Comparison of ENCODE assay signal across 2 cellular contexts in the genomic region with DNA sequence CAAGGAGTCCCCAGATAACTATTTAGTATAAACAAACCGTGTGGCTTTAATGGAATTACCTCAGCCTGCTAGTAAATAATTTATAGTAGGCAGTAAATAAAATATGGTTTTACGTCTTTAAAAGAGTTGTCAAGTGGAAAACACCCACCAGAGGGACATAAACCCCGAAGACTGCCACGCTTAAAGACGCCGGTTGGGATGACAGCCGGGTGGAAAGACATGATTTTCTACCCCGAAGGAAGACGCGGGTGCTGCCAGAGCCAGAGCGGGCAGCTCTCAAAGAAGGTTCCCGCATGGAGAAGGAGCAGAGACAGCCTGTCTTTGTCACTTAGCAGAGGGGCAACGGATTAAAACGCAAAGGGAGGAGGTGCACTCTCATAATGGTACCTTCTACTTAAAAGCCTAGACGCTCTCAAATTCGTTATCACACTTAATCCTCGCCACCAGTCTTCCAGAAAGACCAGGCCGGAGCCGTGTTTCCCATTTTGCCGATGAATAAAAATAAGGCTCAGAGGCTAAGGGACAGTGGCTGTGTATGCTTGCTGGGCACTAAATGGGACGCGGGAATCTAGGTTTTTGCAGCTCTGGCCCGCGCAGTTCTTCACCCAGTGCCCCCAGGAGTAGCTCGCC.
TF ChIP-seq lines count a peak whose summit lies in the region.

No MANE protein-coding gene starts in this region.

TF ChIP-seq in A549, 52 proteins besides CTCF, POLR2A, EP300 and RAD21 (continued from another document):
- TF ChIP-seq, protein P1, sequence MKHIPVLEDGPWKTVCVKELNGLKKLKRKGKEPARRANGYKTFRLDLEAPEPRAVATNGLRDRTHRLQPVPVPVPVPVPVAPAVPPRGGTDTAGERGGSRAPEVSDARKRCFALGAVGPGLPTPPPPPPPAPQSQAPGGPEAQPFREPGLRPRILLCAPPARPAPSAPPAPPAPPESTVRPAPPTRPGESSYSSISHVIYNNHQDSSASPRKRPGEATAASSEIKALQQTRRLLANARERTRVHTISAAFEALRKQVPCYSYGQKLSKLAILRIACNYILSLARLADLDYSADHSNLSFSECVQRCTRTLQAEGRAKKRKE (CRISPR knock-in tag; IDR thresholded peaks at IDR 0.05; ENCODE audit: low read depth) = no peak
- TF ChIP-seq RNF2 (IDR thresholded peaks at IDR 0.05; ENCODE audit: borderline replicate concordance, low read depth) (peak; percentile 81; the same call in 1 of the 2 replicates), RFX5 (IDR thresholded peaks at IDR 0.05) (no peak), NFE2L2 (conservative IDR thresholded peaks at IDR 0.05; ENCODE audit: low read length) (no peak), CBX8 (IDR thresholded peaks at IDR 0.05) (peak; percentile 92; the same call in 1 of the 2 replicates), EHF (CRISPR knock-in tag; IDR thresholded peaks at IDR 0.05) (no peak)

TF ChIP-seq in WTC11, 78 proteins besides CTCF, POLR2A, EP300 and RAD21:
- TF ChIP-seq, protein P2, sequence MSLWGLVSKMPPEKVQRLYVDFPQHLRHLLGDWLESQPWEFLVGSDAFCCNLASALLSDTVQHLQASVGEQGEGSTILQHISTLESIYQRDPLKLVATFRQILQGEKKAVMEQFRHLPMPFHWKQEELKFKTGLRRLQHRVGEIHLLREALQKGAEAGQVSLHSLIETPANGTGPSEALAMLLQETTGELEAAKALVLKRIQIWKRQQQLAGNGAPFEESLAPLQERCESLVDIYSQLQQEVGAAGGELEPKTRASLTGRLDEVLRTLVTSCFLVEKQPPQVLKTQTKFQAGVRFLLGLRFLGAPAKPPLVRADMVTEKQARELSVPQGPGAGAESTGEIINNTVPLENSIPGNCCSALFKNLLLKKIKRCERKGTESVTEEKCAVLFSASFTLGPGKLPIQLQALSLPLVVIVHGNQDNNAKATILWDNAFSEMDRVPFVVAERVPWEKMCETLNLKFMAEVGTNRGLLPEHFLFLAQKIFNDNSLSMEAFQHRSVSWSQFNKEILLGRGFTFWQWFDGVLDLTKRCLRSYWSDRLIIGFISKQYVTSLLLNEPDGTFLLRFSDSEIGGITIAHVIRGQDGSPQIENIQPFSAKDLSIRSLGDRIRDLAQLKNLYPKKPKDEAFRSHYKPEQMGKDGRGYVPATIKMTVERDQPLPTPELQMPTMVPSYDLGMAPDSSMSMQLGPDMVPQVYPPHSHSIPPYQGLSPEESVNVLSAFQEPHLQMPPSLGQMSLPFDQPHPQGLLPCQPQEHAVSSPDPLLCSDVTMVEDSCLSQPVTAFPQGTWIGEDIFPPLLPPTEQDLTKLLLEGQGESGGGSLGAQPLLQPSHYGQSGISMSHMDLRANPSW (CRISPR knock-in tag; conservative IDR thresholded peaks at IDR 0.05; ENCODE audit: low read depth) = no peak
- no peak for TF ChIP-seq NR3C1 (CRISPR knock-in tag; conservative IDR thresholded peaks at IDR 0.05; ENCODE audit: low read depth)
- TF ChIP-seq ZNF671 (CRISPR knock-in tag; IDR thresholded peaks at IDR 0.05) = no peak
- TF ChIP-seq CREM (CRISPR knock-in tag; IDR thresholded peaks at IDR 0.05) = no peak
- no peak for TF ChIP-seq JAZF1 (CRISPR knock-in tag; IDR thresholded peaks at IDR 0.05)
- no peak for TF ChIP-seq FOXJ3 (CRISPR knock-in tag; IDR thresholded peaks at IDR 0.05; ENCODE audit: borderline replicate concordance)
- TF ChIP-seq GTF2I (CRISPR knock-in tag; conservative IDR thresholded peaks at IDR 0.05) = no peak
- TF ChIP-seq, protein P3, sequence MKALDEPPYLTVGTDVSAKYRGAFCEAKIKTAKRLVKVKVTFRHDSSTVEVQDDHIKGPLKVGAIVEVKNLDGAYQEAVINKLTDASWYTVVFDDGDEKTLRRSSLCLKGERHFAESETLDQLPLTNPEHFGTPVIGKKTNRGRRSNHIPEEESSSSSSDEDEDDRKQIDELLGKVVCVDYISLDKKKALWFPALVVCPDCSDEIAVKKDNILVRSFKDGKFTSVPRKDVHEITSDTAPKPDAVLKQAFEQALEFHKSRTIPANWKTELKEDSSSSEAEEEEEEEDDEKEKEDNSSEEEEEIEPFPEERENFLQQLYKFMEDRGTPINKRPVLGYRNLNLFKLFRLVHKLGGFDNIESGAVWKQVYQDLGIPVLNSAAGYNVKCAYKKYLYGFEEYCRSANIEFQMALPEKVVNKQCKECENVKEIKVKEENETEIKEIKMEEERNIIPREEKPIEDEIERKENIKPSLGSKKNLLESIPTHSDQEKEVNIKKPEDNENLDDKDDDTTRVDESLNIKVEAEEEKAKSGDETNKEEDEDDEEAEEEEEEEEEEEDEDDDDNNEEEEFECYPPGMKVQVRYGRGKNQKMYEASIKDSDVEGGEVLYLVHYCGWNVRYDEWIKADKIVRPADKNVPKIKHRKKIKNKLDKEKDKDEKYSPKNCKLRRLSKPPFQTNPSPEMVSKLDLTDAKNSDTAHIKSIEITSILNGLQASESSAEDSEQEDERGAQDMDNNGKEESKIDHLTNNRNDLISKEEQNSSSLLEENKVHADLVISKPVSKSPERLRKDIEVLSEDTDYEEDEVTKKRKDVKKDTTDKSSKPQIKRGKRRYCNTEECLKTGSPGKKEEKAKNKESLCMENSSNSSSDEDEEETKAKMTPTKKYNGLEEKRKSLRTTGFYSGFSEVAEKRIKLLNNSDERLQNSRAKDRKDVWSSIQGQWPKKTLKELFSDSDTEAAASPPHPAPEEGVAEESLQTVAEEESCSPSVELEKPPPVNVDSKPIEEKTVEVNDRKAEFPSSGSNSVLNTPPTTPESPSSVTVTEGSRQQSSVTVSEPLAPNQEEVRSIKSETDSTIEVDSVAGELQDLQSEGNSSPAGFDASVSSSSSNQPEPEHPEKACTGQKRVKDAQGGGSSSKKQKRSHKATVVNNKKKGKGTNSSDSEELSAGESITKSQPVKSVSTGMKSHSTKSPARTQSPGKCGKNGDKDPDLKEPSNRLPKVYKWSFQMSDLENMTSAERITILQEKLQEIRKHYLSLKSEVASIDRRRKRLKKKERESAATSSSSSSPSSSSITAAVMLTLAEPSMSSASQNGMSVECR (CRISPR knock-in tag; IDR thresholded peaks at IDR 0.05; ENCODE audit: borderline replicate concordance) = no peak
- TF ChIP-seq, protein P4, sequence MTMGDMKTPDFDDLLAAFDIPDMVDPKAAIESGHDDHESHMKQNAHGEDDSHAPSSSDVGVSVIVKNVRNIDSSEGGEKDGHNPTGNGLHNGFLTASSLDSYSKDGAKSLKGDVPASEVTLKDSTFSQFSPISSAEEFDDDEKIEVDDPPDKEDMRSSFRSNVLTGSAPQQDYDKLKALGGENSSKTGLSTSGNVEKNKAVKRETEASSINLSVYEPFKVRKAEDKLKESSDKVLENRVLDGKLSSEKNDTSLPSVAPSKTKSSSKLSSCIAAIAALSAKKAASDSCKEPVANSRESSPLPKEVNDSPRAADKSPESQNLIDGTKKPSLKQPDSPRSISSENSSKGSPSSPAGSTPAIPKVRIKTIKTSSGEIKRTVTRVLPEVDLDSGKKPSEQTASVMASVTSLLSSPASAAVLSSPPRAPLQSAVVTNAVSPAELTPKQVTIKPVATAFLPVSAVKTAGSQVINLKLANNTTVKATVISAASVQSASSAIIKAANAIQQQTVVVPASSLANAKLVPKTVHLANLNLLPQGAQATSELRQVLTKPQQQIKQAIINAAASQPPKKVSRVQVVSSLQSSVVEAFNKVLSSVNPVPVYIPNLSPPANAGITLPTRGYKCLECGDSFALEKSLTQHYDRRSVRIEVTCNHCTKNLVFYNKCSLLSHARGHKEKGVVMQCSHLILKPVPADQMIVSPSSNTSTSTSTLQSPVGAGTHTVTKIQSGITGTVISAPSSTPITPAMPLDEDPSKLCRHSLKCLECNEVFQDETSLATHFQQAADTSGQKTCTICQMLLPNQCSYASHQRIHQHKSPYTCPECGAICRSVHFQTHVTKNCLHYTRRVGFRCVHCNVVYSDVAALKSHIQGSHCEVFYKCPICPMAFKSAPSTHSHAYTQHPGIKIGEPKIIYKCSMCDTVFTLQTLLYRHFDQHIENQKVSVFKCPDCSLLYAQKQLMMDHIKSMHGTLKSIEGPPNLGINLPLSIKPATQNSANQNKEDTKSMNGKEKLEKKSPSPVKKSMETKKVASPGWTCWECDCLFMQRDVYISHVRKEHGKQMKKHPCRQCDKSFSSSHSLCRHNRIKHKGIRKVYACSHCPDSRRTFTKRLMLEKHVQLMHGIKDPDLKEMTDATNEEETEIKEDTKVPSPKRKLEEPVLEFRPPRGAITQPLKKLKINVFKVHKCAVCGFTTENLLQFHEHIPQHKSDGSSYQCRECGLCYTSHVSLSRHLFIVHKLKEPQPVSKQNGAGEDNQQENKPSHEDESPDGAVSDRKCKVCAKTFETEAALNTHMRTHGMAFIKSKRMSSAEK (CRISPR knock-in tag; IDR thresholded peaks at IDR 0.05; ENCODE audit: borderline replicate concordance) = no peak
- TF ChIP-seq, protein P5, sequence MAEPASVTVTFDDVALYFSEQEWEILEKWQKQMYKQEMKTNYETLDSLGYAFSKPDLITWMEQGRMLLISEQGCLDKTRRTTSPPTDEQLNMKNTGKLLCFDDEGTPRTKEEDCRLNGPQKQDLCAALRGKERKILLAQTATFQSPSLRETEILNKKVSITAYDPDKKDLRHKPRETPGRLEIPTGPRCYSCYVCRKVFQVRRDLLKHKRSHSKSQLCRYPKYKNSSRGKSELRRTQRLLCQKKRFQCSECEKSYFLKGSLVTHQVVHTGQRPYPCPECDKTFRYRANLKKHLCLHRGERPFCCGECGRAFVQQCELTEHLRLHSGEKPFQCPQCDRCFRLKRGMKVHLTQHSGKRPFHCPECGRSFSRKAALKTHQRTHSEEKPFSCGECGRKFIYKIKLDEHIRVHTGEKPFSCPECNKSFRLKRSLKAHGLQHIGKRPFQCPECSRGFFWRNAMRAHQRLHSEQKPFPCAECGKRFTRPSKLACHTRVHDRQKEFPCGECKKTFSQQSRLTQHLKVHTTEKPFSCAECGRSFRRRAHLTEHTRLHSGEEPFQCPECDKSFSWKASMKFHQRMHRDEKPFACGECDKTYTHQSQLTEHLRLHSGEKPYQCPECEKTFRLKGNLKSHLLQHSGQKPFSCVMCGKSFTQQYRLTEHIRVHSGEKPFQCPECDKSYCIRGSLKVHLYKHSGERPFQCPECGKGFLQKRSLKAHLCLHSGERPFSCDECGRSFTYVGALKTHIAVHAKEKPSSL (CRISPR knock-in tag; conservative IDR thresholded peaks at IDR 0.05) = no peak
- no peak for TF ChIP-seq MYBL2 (CRISPR knock-in tag; IDR thresholded peaks at IDR 0.05)
- TF ChIP-seq, protein P6, sequence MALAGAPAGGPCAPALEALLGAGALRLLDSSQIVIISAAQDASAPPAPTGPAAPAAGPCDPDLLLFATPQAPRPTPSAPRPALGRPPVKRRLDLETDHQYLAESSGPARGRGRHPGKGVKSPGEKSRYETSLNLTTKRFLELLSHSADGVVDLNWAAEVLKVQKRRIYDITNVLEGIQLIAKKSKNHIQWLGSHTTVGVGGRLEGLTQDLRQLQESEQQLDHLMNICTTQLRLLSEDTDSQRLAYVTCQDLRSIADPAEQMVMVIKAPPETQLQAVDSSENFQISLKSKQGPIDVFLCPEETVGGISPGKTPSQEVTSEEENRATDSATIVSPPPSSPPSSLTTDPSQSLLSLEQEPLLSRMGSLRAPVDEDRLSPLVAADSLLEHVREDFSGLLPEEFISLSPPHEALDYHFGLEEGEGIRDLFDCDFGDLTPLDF (CRISPR knock-in tag; IDR thresholded peaks at IDR 0.05) = no peak
- no peak for TF ChIP-seq ZNF423 (CRISPR knock-in tag; IDR thresholded peaks at IDR 0.05)
